ENCODE assay signal across 8 cellular contexts in genomic region chr1:6141601-6142000, GRCh38. TPM values are rescaled to one million over a fixed set of nuclear protein-coding genes. Genes with fewer than 3 reads are reported as not detected.
DNase-seq lines count a peak whose midpoint lies in the region; ATAC-seq, FAIRE-seq and TF ChIP-seq lines count a peak whose summit lies in the region.
"Had no signal": no experiment of that assay in that cellular context is flagged by ENCODE, and none has a peak within 500 bp of the region (broad histone marks: within the 10 kb centered on the region; RNA-seq: fewer than 3 reads in every experiment).

No MANE protein-coding gene starts in this region.

- no peak for DNase-seq in DND-41
- DNase-seq in GM13976 (ENCODE audit: low spot score), result peak; percentile 73
- peak; percentile 8 for DNase-seq in SK-MEL-5 (ENCODE audit: low read depth, low spot score)
- no peak for DNase-seq in keratinocyte (ENCODE audit: low read depth, low spot score)
- DNase-seq in medulla oblongata (ENCODE audit: extremely low spot score), result no peak

- H3K9me3 ChIP-seq in DND-41 (ENCODE audit: insufficient read depth, low read length, severe bottlenecking), result no peaks in the 10 kb centered on the region
- no peaks in the 10 kb centered on the region for H3K9me3 ChIP-seq in keratinocyte (ENCODE audit: control insufficient read depth, low read depth, low read length)

- dilution Hi-C loops in keratinocyte (cut with MboI; ENCODE audit: extremely low pct_ligation_motif_present, low sequenced_read_pairs), result no loop called here

- H3K9me1 ChIP-seq in keratinocyte (ENCODE audit: control insufficient read depth, extremely low read depth, insufficient read depth, low read length), result no peaks in the 10 kb centered on the region

- H3K27ac ChIP-seq in DND-41 (ENCODE audit: low read length) (no peak overlapping the region), keratinocyte (ENCODE audit: control insufficient read depth, insufficient read depth, low read length) (no peak overlapping the region)
- H3K27ac ChIP-seq: SK-N-MC had no signal

- H3K27me3 ChIP-seq in DND-41 (ENCODE audit: insufficient read depth, low read length, poor library complexity) (no peaks in the 10 kb centered on the region), keratinocyte (ENCODE audit: control insufficient read depth, extremely low read depth, insufficient read depth, low read length) (no peaks in the 10 kb centered on the region)

- H3K4me2 ChIP-seq in DND-41 (ENCODE audit: insufficient read depth, low read length), result no peak overlapping the region
- H3K4me2 ChIP-seq in keratinocyte (ENCODE audit: control insufficient read depth, extremely low read depth, insufficient read depth, low read depth, low read length), result no peak overlapping the region

- H3K36me3 ChIP-seq in DND-41 (ENCODE audit: insufficient read depth, low read length) (no peaks in the 10 kb centered on the region), keratinocyte (ENCODE audit: control insufficient read depth in 2 of 2, extremely low read depth in 1 of 2, insufficient read depth in 2 of 2, low read length in 2 of 2) (no peaks in the 10 kb centered on the region)

- TF ChIP-seq CTCF in DND-41 (IDR thresholded peaks at IDR 0.05; ENCODE audit: borderline replicate concordance, extremely low read depth, low read length, poor library complexity, severe bottlenecking), result peak; percentile 32
- no peak for TF ChIP-seq CTCF in GM13976 (IDR thresholded peaks at IDR 0.05; ENCODE audit: borderline replicate concordance, control extremely low read depth, extremely low read depth, insufficient read depth, missing control alignments)
- peak; percentile 15 to 42 (median 27) for TF ChIP-seq CTCF in keratinocyte (optimal IDR thresholded peaks at IDR 0.05 in 1 of 3, IDR thresholded peaks at IDR 0.05 in 1 of 3, conservative IDR thresholded peaks at IDR 0.05 in 1 of 3; ENCODE audit: extremely low read depth in 1 of 3, insufficient read depth in 2 of 3, low read length in 3 of 3)

- H3K4me3 ChIP-seq in DND-41 (ENCODE audit: low read depth in 1 of 2, low read length in 2 of 2) (no peak overlapping the region), keratinocyte (ENCODE audit: control insufficient read depth in 2 of 3, extremely low read depth in 1 of 3, insufficient read depth in 2 of 3, low read depth in 1 of 3, low read length in 3 of 3) (no peak overlapping the region)
- H3K4me3 ChIP-seq: SK-N-MC had no signal

- no peaks in the 10 kb centered on the region for H4K20me1 ChIP-seq in DND-41 (ENCODE audit: insufficient read depth, low read length)
- no peaks in the 10 kb centered on the region for H4K20me1 ChIP-seq in keratinocyte (ENCODE audit: control insufficient read depth, extremely low read depth, insufficient read depth, low read length)

- H2AFZ ChIP-seq in DND-41 (ENCODE audit: low read depth, low read length) (no peak overlapping the region), keratinocyte (ENCODE audit: control insufficient read depth, low read length) (no peak overlapping the region)

- H3K4me1 ChIP-seq in DND-41 (ENCODE audit: insufficient read depth, low read length), result no peaks in the 10 kb centered on the region
- peaks cover 3% of the 10 kb centered on the region for H3K4me1 ChIP-seq in keratinocyte (ENCODE audit: control insufficient read depth, extremely low read depth, insufficient read depth, low read length)

- FAIRE-seq in keratinocyte (lab: Jason Lieb, UNC), result no peak

- in situ Hi-C loops in GM13976 (cut with MboI; ENCODE audit: low sequenced_read_pairs, unreplicated experiment) (no loop called here), SK-MEL-5 (cut with HindIII; ENCODE audit: low pct_unique_long_range_greater_than_20kb, low sequenced_read_pairs) (no loop called here)

- H3K79me2 ChIP-seq in DND-41 (ENCODE audit: insufficient read depth, low read length) (no peaks in the 10 kb centered on the region), keratinocyte (ENCODE audit: control insufficient read depth, insufficient read depth, low read length) (no peaks in the 10 kb centered on the region)

- H3K9ac ChIP-seq in DND-41 (ENCODE audit: low read depth, low read length) (no peak overlapping the region), keratinocyte (ENCODE audit: control insufficient read depth, extremely low read depth, insufficient read depth, low read length) (no peak overlapping the region)

- ATAC-seq in DND-41 (ENCODE audit: insufficient read depth, low read depth), result no peak
- ATAC-seq in GM19455 (IDR thresholded peaks at IDR 0.05; ENCODE audit: unreplicated experiment), result no peak
- no peak for ATAC-seq in HG02678 (IDR thresholded peaks at IDR 0.05; ENCODE audit: unreplicated experiment)

RNA-seq across cellular contexts. Expression of gene CHD5, which starts 38.5 kb away (rescaled TPM):
- 0.08 and 0.13 TPM in 2 replicates for total RNA-seq in SK-MEL-5 (2014; rRNA removed; shearing (Covaris generic))
- polyA plus RNA-seq in SK-MEL-5 (2015; cell fraction: cytosol; rRNA removed), result 2.0 TPM in 1 of 2 replicates, not detected in the other
- polyA plus RNA-seq in SK-MEL-5 (2015; cell fraction: nucleus; rRNA removed), result 0.28 and 0.33 TPM in 2 replicates
- 0.03 to 0.07 TPM (median 0.05 TPM) in 3 replicates for polyA plus RNA-seq in keratinocyte
- 0.47 TPM for polyA plus RNA-seq in keratinocyte (2011; ENCODE audit: low read depth)
- 0.04 and 0.07 TPM in 2 replicates for polyA plus RNA-seq in keratinocyte (2011; cell fraction: cytosol; rRNA removed)
- polyA plus RNA-seq in keratinocyte (2011; cell fraction: nucleus; rRNA removed), result 0.27 and 0.33 TPM in 2 replicates
- polyA plus RNA-seq in keratinocyte (2012; ENCODE audit: low replicate concordance), result 0.10 TPM in 2 replicates
- polyA minus RNA-seq in keratinocyte, result 0.39 TPM in 1 of 3 replicates, not detected in the others
- not detected for polyA minus RNA-seq in keratinocyte (2011; cell fraction: cytosol; rRNA and poly(A)+ RNA removed)
- 0.11 and 0.16 TPM in 2 replicates for polyA minus RNA-seq in keratinocyte (2011; cell fraction: nucleus; rRNA and poly(A)+ RNA removed)

RNA-seq across cellular contexts. Expression of gene RPL22, which starts 57.8 kb away (rescaled TPM):
- 222 and 233 TPM in 2 replicates for total RNA-seq in SK-MEL-5 (2014; rRNA removed; shearing (Covaris generic))
- polyA plus RNA-seq in SK-MEL-5 (2015; cell fraction: cytosol; rRNA removed), result 181 and 197 TPM in 2 replicates
- polyA plus RNA-seq in SK-MEL-5 (2015; cell fraction: nucleus; rRNA removed), result 124 and 157 TPM in 2 replicates
- polyA plus RNA-seq in keratinocyte, result 209 to 421 TPM (median 239 TPM) in 3 replicates
- 511 TPM for polyA plus RNA-seq in keratinocyte (2011; ENCODE audit: low read depth)
- 250 and 473 TPM in 2 replicates for polyA plus RNA-seq in keratinocyte (2011; cell fraction: cytosol; rRNA removed)
- 68.6 and 124 TPM in 2 replicates for polyA plus RNA-seq in keratinocyte (2011; cell fraction: nucleus; rRNA removed)
- 715 and 1,079 TPM in 2 replicates for polyA plus RNA-seq in keratinocyte (2012; ENCODE audit: low replicate concordance)
- polyA minus RNA-seq in keratinocyte, result 8.1 to 53.0 TPM (median 29.8 TPM) in 3 replicates
- 54.1 TPM for polyA minus RNA-seq in keratinocyte (2011; cell fraction: cytosol; rRNA and poly(A)+ RNA removed)
- polyA minus RNA-seq in keratinocyte (2011; cell fraction: nucleus; rRNA and poly(A)+ RNA removed), result 12.8 and 21.7 TPM in 2 replicates

Comparison
In these comparisons a context has a peak if more than half of its experiments do, and no peak if none do; other contexts are left out.
1. DNase-seq: peak in GM13976 (single experiment) and SK-MEL-5 (single experiment); none in DND-41 (single experiment), keratinocyte (single experiment) and medulla oblongata (single experiment).